Comparison of ENCODE assay signal across 8 cellular contexts in genomic region chr9:130172858-130173461, GRCh38. TPM values are rescaled to one million over a fixed set of nuclear protein-coding genes. Genes with fewer than 3 reads are reported as not detected.
DNase-seq lines count a peak whose midpoint lies in the region; ATAC-seq and TF ChIP-seq lines count a peak whose summit lies in the region.

No MANE protein-coding gene starts in this region.

- no peak overlapping the region for H2BK5ac ChIP-seq in mesenchymal stem cell (ENCODE audit: low read depth, low read length, poor library complexity, severe bottlenecking)

- peak overlapping the region; percentile 52 to 95 for H3K18ac ChIP-seq in mesenchymal stem cell (ENCODE audit: low read depth in 1 of 2, low read length in 2 of 2)

- POLR2A ChIA-PET in HEK293T (lab: Yijun Ruan, JAX) (no interaction called here), activated B cell treated with CpG ODN at 0.5 μM for 24 hours (lab: Charles Lee) (no interaction called here)

- WGBS in mesenchymal stem cell, result 0% methylated on average over 35 of the region's 55 CpGs

- peak overlapping the region in 1 of 2 experiments; percentile 0 for H2BK12ac ChIP-seq in mesenchymal stem cell (ENCODE audit: low read length in 2 of 2)

- H3K36me3 ChIP-seq in mesenchymal stem cell (ENCODE audit: control insufficient read depth in 1 of 2, insufficient read depth in 2 of 2, low read depth in 1 of 2, low read length in 2 of 2), result peaks cover 5 to 29% of the 10 kb centered on the region in 2 experiments

- peak overlapping the region; percentile 64 for H2BK15ac ChIP-seq in mesenchymal stem cell (ENCODE audit: low read depth, poor library complexity, severe bottlenecking)

- no peaks in the 10 kb centered on the region for H3K9me3 ChIP-seq in mesenchymal stem cell (ENCODE audit: control insufficient read depth, low read length)

- peak overlapping the region; percentile 86 for H3K9ac ChIP-seq in mesenchymal stem cell (ENCODE audit: low read length)

- DNase-seq in HEK293T (ENCODE audit: extremely low spot score) (peak; percentile 38), activated B cell treated with CpG ODN at 0.5 μM for 24 hours (no peak), mesenchymal stem cell (peak; percentile 61), GM13976 (ENCODE audit: low spot score) (no peak), NOMO-1 (lab: John Stamatoyannopoulos, UW; ENCODE audit: unreplicated experiment in 2 of 2) (no peak), SHP77 treated with DMSO at 0.1 percent for 48 hours (lab: John Stamatoyannopoulos, UW) (no peak)

- peaks cover 4% of the 10 kb centered on the region for H3K79me1 ChIP-seq in mesenchymal stem cell (replicated peaks; ENCODE audit: low read length, poor library complexity, severe bottlenecking)

- H3K4me3 Mint-ChIP-seq in activated B cell treated with CpG ODN at 0.5 μM for 24 hours, result peak overlapping the region; percentile 66
- H3K4me3 Mint-ChIP-seq in stimulated activated memory B cell treated with anti-CD40 and anti-IgM and Interleukin-4, amounts not matched to agents 10 μg/mL and 1 μg/mL and 100 μg/mL, for 72 hours, result peak overlapping the region; percentile 65

- no peak overlapping the region for H3K27ac Mint-ChIP-seq in activated B cell treated with CpG ODN at 0.5 μM for 24 hours
- H3K27ac Mint-ChIP-seq in stimulated activated memory B cell treated with anti-CD40 and anti-IgM and Interleukin-4, amounts not matched to agents 10 μg/mL and 1 μg/mL and 100 μg/mL, for 72 hours, result no peak overlapping the region

- H3K4ac ChIP-seq in mesenchymal stem cell (ENCODE audit: low read depth in 1 of 2, low read length in 2 of 2), result peak overlapping the region in 1 of 2 experiments; percentile 76

- intact Hi-C loops in activated B cell treated with CpG ODN at 0.5 μM for 24 hours (cut with micrococcal nuclease), result loop anchor here (2.0 kb wide), 1 partner anchor 66 kb away; no protein-coding TSS in a partner anchor

- H2AK5ac ChIP-seq in mesenchymal stem cell (ENCODE audit: low read length, severe bottlenecking), result no peak overlapping the region

- peak overlapping the region in 1 of 2 experiments; percentile 97 for H3K23ac ChIP-seq in mesenchymal stem cell (ENCODE audit: low read length in 2 of 2)

- peak overlapping the region; percentile 69 for H4K8ac ChIP-seq in mesenchymal stem cell (ENCODE audit: low read length)

- ATAC-seq in activated B cell treated with CpG ODN at 0.5 μM for 24 hours (ENCODE audit: low read depth), result peak; percentile 34
- peak; percentile 5 for ATAC-seq in stimulated activated memory B cell treated with anti-CD40 and anti-IgM and Interleukin-4, amounts not matched to agents 10 μg/mL and 1 μg/mL and 100 μg/mL, for 72 hours

- H3K4me3 ChIP-seq in mesenchymal stem cell (ENCODE audit: insufficient read depth in 1 of 2, low read depth in 1 of 2, low read length in 2 of 2), result peak overlapping the region; percentile 83 to 93

- TF ChIP-seq CTCF in activated B cell treated with CpG ODN at 0.5 μM for 24 hours (IDR thresholded peaks at IDR 0.05) (no peak), GM13976 (IDR thresholded peaks at IDR 0.05; ENCODE audit: borderline replicate concordance, control extremely low read depth, extremely low read depth, insufficient read depth, missing control alignments) (no peak)

- H3K27me3 ChIP-seq in mesenchymal stem cell (ENCODE audit: control insufficient read depth in 1 of 2, insufficient read depth in 1 of 2, low read length in 2 of 2), result no peaks in the 10 kb centered on the region

- no peaks in the 10 kb centered on the region for H3K9me3 Mint-ChIP-seq in activated B cell treated with CpG ODN at 0.5 μM for 24 hours
- H3K9me3 Mint-ChIP-seq in stimulated activated memory B cell treated with anti-CD40 and anti-IgM and Interleukin-4, amounts not matched to agents 10 μg/mL and 1 μg/mL and 100 μg/mL, for 72 hours, result no peaks in the 10 kb centered on the region

- CTCF ChIA-PET in HEK293T (lab: Yijun Ruan, JAX) (no interaction called here), activated B cell treated with CpG ODN at 0.5 μM for 24 hours (lab: Charles Lee) (no interaction called here)

- peaks cover 32% of the 10 kb centered on the region for H3K4me1 ChIP-seq in mesenchymal stem cell (ENCODE audit: control insufficient read depth, insufficient read depth, low read depth, low read length)

- in situ Hi-C loops in GM13976 (cut with MboI; ENCODE audit: low sequenced_read_pairs, unreplicated experiment), result no loop called here

- peak overlapping the region in 1 of 2 experiments; percentile 37 for H3K14ac ChIP-seq in mesenchymal stem cell (ENCODE audit: low read length in 2 of 2)

- peak overlapping the region; percentile 55 for H3K27ac ChIP-seq in cingulate gyrus (ENCODE audit: low read depth, low read length)
- peak overlapping the region; percentile 11 for H3K27ac ChIP-seq in mesenchymal stem cell (ENCODE audit: low read length, poor library complexity, severe bottlenecking)

- H4K91ac ChIP-seq in mesenchymal stem cell (ENCODE audit: low read length), result peak overlapping the region; percentile 64

- peak overlapping the region; percentile 55 for H2BK120ac ChIP-seq in mesenchymal stem cell (ENCODE audit: low read depth, low read length)

- peaks cover 4% of the 10 kb centered on the region for H3K4me1 Mint-ChIP-seq in activated B cell treated with CpG ODN at 0.5 μM for 24 hours
- H3K4me1 Mint-ChIP-seq in stimulated activated memory B cell treated with anti-CD40 and anti-IgM and Interleukin-4, amounts not matched to agents 10 μg/mL and 1 μg/mL and 100 μg/mL, for 72 hours, result peaks cover 5% of the 10 kb centered on the region

- no peaks in the 10 kb centered on the region for H3K36me3 Mint-ChIP-seq in activated B cell treated with CpG ODN at 0.5 μM for 24 hours (ENCODE audit: low read depth)
- no peaks in the 10 kb centered on the region for H3K36me3 Mint-ChIP-seq in stimulated activated memory B cell treated with anti-CD40 and anti-IgM and Interleukin-4, amounts not matched to agents 10 μg/mL and 1 μg/mL and 100 μg/mL, for 72 hours

- H3K27me3 Mint-ChIP-seq in activated B cell treated with CpG ODN at 0.5 μM for 24 hours, result peaks cover 36% of the 10 kb centered on the region
- peaks cover 55% of the 10 kb centered on the region for H3K27me3 Mint-ChIP-seq in stimulated activated memory B cell treated with anti-CD40 and anti-IgM and Interleukin-4, amounts not matched to agents 10 μg/mL and 1 μg/mL and 100 μg/mL, for 72 hours

- peak overlapping the region; percentile 57 for H3K4me2 ChIP-seq in mesenchymal stem cell (ENCODE audit: low read length, poor library complexity, severe bottlenecking)

- H2AFZ ChIP-seq in mesenchymal stem cell (ENCODE audit: low read depth, low read length), result peak overlapping the region; percentile 46

TF ChIP-seq in HEK293T, 16 proteins besides CTCF, POLR2A, EP300 and RAD21:
- TF ChIP-seq BHLHE40 (IDR thresholded peaks at IDR 0.05; ENCODE audit: borderline replicate concordance) (no peak), CTBP1 (IDR thresholded peaks at IDR 0.05; ENCODE audit: borderline replicate concordance) (no peak), FOXK2 (IDR thresholded peaks at IDR 0.05) (no peak), PKNOX1 (IDR thresholded peaks at IDR 0.05) (no peak), NFRKB (IDR thresholded peaks at IDR 0.05) (no peak), FOXA1 (IDR thresholded peaks at IDR 0.05) (no peak), ELF4 (IDR thresholded peaks at IDR 0.05) (no peak), TARDBP (IDR thresholded peaks at IDR 0.05) (no peak), LEF1 (IDR thresholded peaks at IDR 0.05; ENCODE audit: borderline replicate concordance) (no peak), L3MBTL2 (conservative IDR thresholded peaks at IDR 0.05) (no peak), ARNT (IDR thresholded peaks at IDR 0.05) (no peak), SP1 (IDR thresholded peaks at IDR 0.05) (no peak)

RNA-seq across cellular contexts. Expression of gene NCS1, which starts 0.8 kb away (rescaled TPM):
- total RNA-seq in activated B cell treated with CpG ODN at 0.5 μM for 24 hours, result 0.24 and 0.59 TPM in 2 replicates
- 38.8 TPM for polyA plus RNA-seq in mesenchymal stem cell (2013, experiment 1 of 2)
- polyA plus RNA-seq in mesenchymal stem cell (2013, experiment 2 of 2), result 37.7 TPM

Comparison
In these comparisons a context has a peak if more than half of its experiments do, and no peak if none do; other contexts are left out.
1. DNase-seq: peak in HEK293T (single experiment) and mesenchymal stem cell (single experiment); none in activated B cell treated with CpG ODN at 0.5 μM for 24 hours (single experiment), GM13976 (single experiment), NOMO-1 (0 of 2) and SHP77 treated with DMSO at 0.1 percent for 48 hours (single experiment).